ENCODE assay signal across 22 cellular contexts in the genomic region with DNA sequence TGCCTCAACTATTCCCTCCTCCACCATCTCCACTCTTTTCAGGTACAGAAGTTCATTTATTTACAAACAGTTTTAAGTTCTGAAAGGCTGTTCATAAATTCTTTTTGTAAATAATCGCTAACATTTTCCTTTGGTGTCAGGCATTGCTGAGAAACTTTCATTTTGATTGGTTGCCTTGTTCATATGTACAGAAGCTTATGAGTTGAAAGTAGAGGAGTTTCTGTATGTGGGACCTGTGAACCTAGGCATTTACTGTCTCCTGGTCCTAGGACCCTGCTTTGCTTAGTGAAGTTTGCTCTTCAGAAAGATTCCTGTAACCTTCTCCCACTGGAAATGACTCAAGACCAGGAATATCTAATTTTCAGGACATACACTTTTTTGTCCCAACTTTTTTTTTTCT. TPM values are rescaled to one million over a fixed set of nuclear protein-coding genes. Genes with fewer than 3 reads are reported as not detected.
DNase-seq lines count a peak whose midpoint lies in the region; ATAC-seq and TF ChIP-seq lines count a peak whose summit lies in the region.
"Had no signal": no experiment of that assay in that cellular context is flagged by ENCODE, and none has a peak within 500 bp of the region (broad histone marks: within the 10 kb centered on the region; RNA-seq: fewer than 3 reads in every experiment).

No MANE protein-coding gene starts in this region.

- H3K27ac Mint-ChIP-seq in activated naive CD8-positive, alpha-beta T cell, result peak overlapping the region; percentile 46
- H3K27ac Mint-ChIP-seq in activated naive CD8-positive, alpha-beta T cell treated with anti-CD3 and anti-CD28 coated beads for 36 hours, result no peak overlapping the region
- H3K27ac Mint-ChIP-seq in activated T-helper 17 cell treated with anti-CD3 and anti-CD28 coated beads, Interleukin-2, amount 50 U/mL, for 72 hours, result peak overlapping the region; percentile 5
- peak overlapping the region; percentile 36 to 70 for H3K27ac Mint-ChIP-seq in natural killer cell treated with Interleukin-12 subunit alpha and Interleukin-12 subunit beta and Interleukin-15 and Interleukin-18, amount 100 ng/mL, for 72 hours
- no peak overlapping the region for H3K27ac Mint-ChIP-seq in type B pancreatic cell
- H3K27ac Mint-ChIP-seq: HFFc6 had no signal

- DNase-seq in activated naive CD8-positive, alpha-beta T cell treated with anti-CD3 and anti-CD28 coated beads for 36 hours, result no peak
- DNase-seq in natural killer cell treated with Interleukin-12 subunit alpha and Interleukin-12 subunit beta and Interleukin-15 and Interleukin-18, amount 100 ng/mL, for 72 hours (ENCODE audit: low spot score), result no peak
- no peak for DNase-seq in Right ventricle myocardium superior
- DNase-seq in type B pancreatic cell (ENCODE audit: extremely low spot score, unreplicated experiment), result no peak
- DNase-seq: ACHN, C1 segment of cervical spinal cord, DMS79 treated with DMSO at 0.1 percent for 48 hours, H7, HFFc6, KG1, NCI-H1417, NCI-H187, NCI-H2107, NCI-H2227 treated with DMSO at 0.1 percent for 48 hours, NCI-H524, PC-3, RPMI8226, SIG-M5 had no signal

- intact Hi-C loops in Right ventricle myocardium superior (cut with DNase I), result no loop called here

- peaks cover 88% of the 10 kb centered on the region for H3K4me1 Mint-ChIP-seq in activated naive CD8-positive, alpha-beta T cell (ENCODE audit: low read depth)
- peaks cover 81% of the 10 kb centered on the region for H3K4me1 Mint-ChIP-seq in activated naive CD8-positive, alpha-beta T cell treated with anti-CD3 and anti-CD28 coated beads for 36 hours
- H3K4me1 Mint-ChIP-seq in activated T-helper 17 cell treated with anti-CD3 and anti-CD28 coated beads, Interleukin-2, amount 50 U/mL, for 72 hours, result peaks cover 68% of the 10 kb centered on the region
- peaks cover 72 to 78% of the 10 kb centered on the region in 2 donors for H3K4me1 Mint-ChIP-seq in natural killer cell treated with Interleukin-12 subunit alpha and Interleukin-12 subunit beta and Interleukin-15 and Interleukin-18, amount 100 ng/mL, for 72 hours (ENCODE audit: low read depth in 2 of 2)
- peaks cover 37% of the 10 kb centered on the region for H3K4me1 Mint-ChIP-seq in type B pancreatic cell (ENCODE audit: unreplicated experiment)

- no peaks in the 10 kb centered on the region for H3K9me3 Mint-ChIP-seq in activated naive CD8-positive, alpha-beta T cell (ENCODE audit: low read depth)
- no peaks in the 10 kb centered on the region for H3K9me3 Mint-ChIP-seq in activated naive CD8-positive, alpha-beta T cell treated with anti-CD3 and anti-CD28 coated beads for 36 hours
- no peaks in the 10 kb centered on the region for H3K9me3 Mint-ChIP-seq in activated T-helper 17 cell treated with anti-CD3 and anti-CD28 coated beads, Interleukin-2, amount 50 U/mL, for 72 hours
- H3K9me3 Mint-ChIP-seq in natural killer cell treated with Interleukin-12 subunit alpha and Interleukin-12 subunit beta and Interleukin-15 and Interleukin-18, amount 100 ng/mL, for 72 hours, result no peaks in the 10 kb centered on the region
- no peaks in the 10 kb centered on the region for H3K9me3 Mint-ChIP-seq in type B pancreatic cell
- H3K9me3 Mint-ChIP-seq: HFFc6 had no signal

- H3K27me3 Mint-ChIP-seq in activated naive CD8-positive, alpha-beta T cell, result no peaks in the 10 kb centered on the region
- H3K27me3 Mint-ChIP-seq in activated naive CD8-positive, alpha-beta T cell treated with anti-CD3 and anti-CD28 coated beads for 36 hours, result no peaks in the 10 kb centered on the region
- no peaks in the 10 kb centered on the region for H3K27me3 Mint-ChIP-seq in activated T-helper 17 cell treated with anti-CD3 and anti-CD28 coated beads, Interleukin-2, amount 50 U/mL, for 72 hours
- H3K27me3 Mint-ChIP-seq in natural killer cell treated with Interleukin-12 subunit alpha and Interleukin-12 subunit beta and Interleukin-15 and Interleukin-18, amount 100 ng/mL, for 72 hours, result no peaks in the 10 kb centered on the region
- no peaks in the 10 kb centered on the region for H3K27me3 Mint-ChIP-seq in type B pancreatic cell

- H3K4me3 Mint-ChIP-seq in activated naive CD8-positive, alpha-beta T cell, result no peak overlapping the region
- H3K4me3 Mint-ChIP-seq in activated naive CD8-positive, alpha-beta T cell treated with anti-CD3 and anti-CD28 coated beads for 36 hours, result no peak overlapping the region
- H3K4me3 Mint-ChIP-seq in activated T-helper 17 cell treated with anti-CD3 and anti-CD28 coated beads, Interleukin-2, amount 50 U/mL, for 72 hours, result peak overlapping the region; percentile 23
- H3K4me3 Mint-ChIP-seq in natural killer cell treated with Interleukin-12 subunit alpha and Interleukin-12 subunit beta and Interleukin-15 and Interleukin-18, amount 100 ng/mL, for 72 hours, result peak overlapping the region; percentile 41
- H3K4me3 Mint-ChIP-seq in type B pancreatic cell, result no peak overlapping the region
- H3K4me3 Mint-ChIP-seq: HFFc6 had no signal

- TF ChIP-seq CTCF in type B pancreatic cell (conservative IDR thresholded peaks at IDR 0.05), result no peak

- ATAC-seq in activated T-helper 17 cell treated with anti-CD3 and anti-CD28 coated beads, Interleukin-2, amount 50 U/mL, for 72 hours (replicated peaks), result peak; percentile 38
- ATAC-seq in natural killer cell treated with Interleukin-12 subunit alpha and Interleukin-12 subunit beta and Interleukin-15 and Interleukin-18, amount 100 ng/mL, for 72 hours, result peak in 1 of 2 donors; percentile 45
- no peak for ATAC-seq in HG03097 (IDR thresholded peaks at IDR 0.05; ENCODE audit: low FRiP score, unreplicated experiment)
- ATAC-seq in Right ventricle myocardium superior (ENCODE audit: poor library complexity), result no peak
- ATAC-seq: HepG2, PC-3 had no signal

- no peaks in the 10 kb centered on the region for H3K36me3 Mint-ChIP-seq in activated naive CD8-positive, alpha-beta T cell
- peaks cover 9% of the 10 kb centered on the region for H3K36me3 Mint-ChIP-seq in activated naive CD8-positive, alpha-beta T cell treated with anti-CD3 and anti-CD28 coated beads for 36 hours
- H3K36me3 Mint-ChIP-seq in activated T-helper 17 cell treated with anti-CD3 and anti-CD28 coated beads, Interleukin-2, amount 50 U/mL, for 72 hours (ENCODE audit: low read depth), result peaks cover 30% of the 10 kb centered on the region
- no peaks in the 10 kb centered on the region for H3K36me3 Mint-ChIP-seq in natural killer cell treated with Interleukin-12 subunit alpha and Interleukin-12 subunit beta and Interleukin-15 and Interleukin-18, amount 100 ng/mL, for 72 hours
- H3K36me3 Mint-ChIP-seq in type B pancreatic cell, result peaks cover 3% of the 10 kb centered on the region

RNA-seq across cellular contexts. Expression of a gene that starts 30.4 kb away (rescaled TPM):
- 10 to 100 TPM; 42.4 to 43.8 TPM for total RNA-seq in activated naive CD8-positive, alpha-beta T cell treated with anti-CD3 and anti-CD28 coated beads for 36 hours
- 100 to 1,000 TPM in 1 of 2 donors, 10 to 100 TPM in 1; 47.5 to 107 TPM for total RNA-seq in activated T-helper 17 cell treated with anti-CD3 and anti-CD28 coated beads, Interleukin-2, amount 50 U/mL, for 72 hours
- total RNA-seq in natural killer cell treated with Interleukin-12 subunit alpha and Interleukin-12 subunit beta and Interleukin-15 and Interleukin-18, amount 100 ng/mL, for 72 hours, result 100 to 1,000 TPM in 1 of 2 donors, 10 to 100 TPM in 1; 90.4 to 135 TPM
- 165 TPM for total RNA-seq in Right ventricle myocardium superior
- 43.9 and 85.8 TPM in 2 replicates for total RNA-seq in type B pancreatic cell (ENCODE audit: low replicate concordance)

Comparison
In these comparisons a context has a peak if more than half of its experiments do, and no peak if none do; other contexts are left out.
1. H3K27ac Mint-ChIP-seq: peak in activated naive CD8-positive, alpha-beta T cell (single experiment), activated T-helper 17 cell treated with anti-CD3 and anti-CD28 coated beads, Interleukin-2, amount 50 U/mL, for 72 hours (single experiment) and natural killer cell treated with Interleukin-12 subunit alpha and Interleukin-12 subunit beta and Interleukin-15 and Interleukin-18, amount 100 ng/mL, for 72 hours (2 of 2); none in activated naive CD8-positive, alpha-beta T cell treated with anti-CD3 and anti-CD28 coated beads for 36 hours (single experiment) and type B pancreatic cell (single experiment).
2. H3K4me3 Mint-ChIP-seq: peak in activated T-helper 17 cell treated with anti-CD3 and anti-CD28 coated beads, Interleukin-2, amount 50 U/mL, for 72 hours (single experiment) and natural killer cell treated with Interleukin-12 subunit alpha and Interleukin-12 subunit beta and Interleukin-15 and Interleukin-18, amount 100 ng/mL, for 72 hours (single experiment); none in activated naive CD8-positive, alpha-beta T cell (single experiment), activated naive CD8-positive, alpha-beta T cell treated with anti-CD3 and anti-CD28 coated beads for 36 hours (single experiment) and type B pancreatic cell (single experiment).